In the genomic region with DNA sequence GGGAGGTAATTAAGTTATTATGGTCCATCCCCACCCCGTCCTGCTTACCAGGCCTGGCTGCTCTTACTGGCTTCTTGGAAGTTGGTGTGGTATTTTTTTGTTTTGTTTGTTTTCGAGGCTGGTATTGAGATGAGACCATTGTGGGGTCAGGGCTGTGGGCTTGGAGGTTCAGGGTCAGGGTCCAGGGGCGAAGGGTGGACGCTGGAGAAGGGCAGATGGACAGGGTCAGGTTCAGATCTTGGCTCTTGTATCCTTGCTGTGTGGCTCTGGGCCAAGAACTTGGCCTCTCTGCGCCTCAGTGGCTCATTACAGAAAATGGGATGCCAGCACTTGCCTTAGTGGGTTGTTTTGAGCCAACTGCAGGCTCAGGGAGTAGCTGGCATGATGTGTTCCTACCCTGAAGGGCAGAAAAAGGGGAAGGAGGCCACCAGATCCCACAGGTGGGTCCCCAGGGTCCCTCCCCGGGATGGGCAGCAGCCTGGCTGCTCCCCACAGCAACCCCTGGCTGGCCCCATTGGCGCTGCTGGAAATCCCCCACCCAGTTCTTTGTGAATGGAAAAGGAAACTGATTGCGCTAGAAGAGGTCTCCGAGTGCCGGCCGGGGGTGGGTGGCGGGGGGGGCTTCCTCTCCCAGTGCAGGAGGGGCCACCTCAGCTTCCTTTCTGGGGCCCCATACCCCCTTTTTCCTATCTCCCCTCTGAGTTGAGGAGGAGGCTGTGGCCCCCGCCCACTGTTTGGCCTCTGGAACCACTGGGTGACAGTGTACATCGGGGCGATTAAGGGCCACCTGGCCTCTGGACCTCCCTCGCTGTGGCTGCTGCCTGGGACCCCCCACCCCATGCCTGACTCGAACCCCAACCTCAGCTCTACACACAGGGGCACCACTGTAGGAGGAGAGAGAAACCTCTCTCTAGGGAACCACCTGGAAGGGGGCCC, we compare ENCODE assay signal across 8 cellular contexts. TPM values are rescaled to one million over a fixed set of nuclear protein-coding genes. Genes with fewer than 3 reads are reported as not detected.
DNase-seq lines count a peak whose midpoint lies in the region; ATAC-seq, FAIRE-seq and TF ChIP-seq lines count a peak whose summit lies in the region.

No MANE protein-coding gene starts in this region.

- peaks cover 46% of the 10 kb centered on the region for H4K20me1 ChIP-seq in DND-41 (ENCODE audit: insufficient read depth, low read length)

- 0 out of 2 replicates have a peak overlapping the region, but pooled peaks have one; percentile 42 for H3K27ac ChIP-seq in DND-41 (ENCODE audit: low read length)
- peak overlapping the region; percentile 9 to 53 (median 48) for H3K27ac ChIP-seq in body of pancreas
- no peak overlapping the region for H3K27ac ChIP-seq in trophoblast cell (ENCODE audit: low read depth, low read length)
- peak overlapping the region in 1 of 4 donors; percentile 33 for H3K27ac ChIP-seq in pancreas

- peaks cover 11% of the 10 kb centered on the region for H3K36me3 ChIP-seq in DND-41 (ENCODE audit: insufficient read depth, low read length)
- no peaks in the 10 kb centered on the region for H3K36me3 ChIP-seq in body of pancreas (replicated peaks in 1 of 2; ENCODE audit: insufficient read depth in 1 of 2, low read depth in 2 of 2)
- no peaks in the 10 kb centered on the region for H3K36me3 ChIP-seq in trophoblast cell (ENCODE audit: control insufficient read depth in 1 of 2, insufficient read depth in 2 of 2, low read length in 2 of 2)
- no peaks in the 10 kb centered on the region for H3K36me3 ChIP-seq in pancreas

- H3K4me3 ChIP-seq in DND-41 (ENCODE audit: low read depth in 1 of 2, low read length in 2 of 2) = no peak overlapping the region
- no peak overlapping the region for H3K4me3 ChIP-seq in body of pancreas
- no peak overlapping the region for H3K4me3 ChIP-seq in trophoblast cell (ENCODE audit: low read depth, low read length)
- H3K4me3 ChIP-seq in pancreas = no peak overlapping the region

- H2AK5ac ChIP-seq in trophoblast cell (ENCODE audit: low read length) = no peak overlapping the region

- ATAC-seq in DND-41 (ENCODE audit: insufficient read depth, low read depth) (no peak), body of pancreas (no peak), pancreas (no peak)

- no peak overlapping the region for H4K12ac ChIP-seq in trophoblast cell (ENCODE audit: low read depth, low read length)

- no peak overlapping the region for H3K4ac ChIP-seq in trophoblast cell (ENCODE audit: low read depth, low read length)

- H3K9me3 ChIP-seq in DND-41 (ENCODE audit: insufficient read depth, low read length, severe bottlenecking) (no peaks in the 10 kb centered on the region), body of pancreas (no peaks in the 10 kb centered on the region), trophoblast cell (ENCODE audit: insufficient read depth, low read depth, low read length) (peaks cover 2% of the 10 kb centered on the region), pancreas (no peaks in the 10 kb centered on the region)

- no peak overlapping the region for H4K91ac ChIP-seq in trophoblast cell (ENCODE audit: low read depth, low read length)

- no peak overlapping the region for H2BK5ac ChIP-seq in trophoblast cell (ENCODE audit: low read depth, low read length, poor library complexity)

- DNase-seq in DND-41 = no peak
- peak; percentile 41 to 75 (median 70) for DNase-seq in T-helper 1 cell
- DNase-seq in body of pancreas = no peak
- no peak for DNase-seq in trophoblast cell
- no peak for DNase-seq in SIG-M5 treated with dmso at 0.1 percent for 504 hours (lab: John Stamatoyannopoulos, UW; ENCODE audit: unreplicated experiment)
- DNase-seq in D721Med (ENCODE audit: insufficient read length, low spot score) = no peak
- DNase-seq in pancreas = no peak
- no peak for DNase-seq in DMS79 (lab: John Stamatoyannopoulos, UW)

- peaks cover 9% of the 10 kb centered on the region for H3K4me1 ChIP-seq in DND-41 (ENCODE audit: insufficient read depth, low read length)
- H3K4me1 ChIP-seq in body of pancreas = peaks cover 43% of the 10 kb centered on the region
- H3K4me1 ChIP-seq in trophoblast cell (ENCODE audit: control insufficient read depth in 1 of 2, insufficient read depth in 2 of 2, low read length in 2 of 2) = peaks cover 4 to 13% of the 10 kb centered on the region in 2 experiments
- peaks cover 18 to 39% (median 29%) of the 10 kb centered on the region in 3 donors for H3K4me1 ChIP-seq in pancreas

- no peak overlapping the region for H3K4me2 ChIP-seq in DND-41 (ENCODE audit: insufficient read depth, low read length)
- H3K4me2 ChIP-seq in trophoblast cell (ENCODE audit: low read length) = no peak overlapping the region

- intact Hi-C loops in body of pancreas (cut with DNase I) = no loop called here
- intact Hi-C loops in pancreas (cut with DNase I) = no loop called here

- no peak overlapping the region for H2BK120ac ChIP-seq in trophoblast cell (ENCODE audit: insufficient read depth, low read length, poor library complexity)

- no peaks in the 10 kb centered on the region for H3K79me1 ChIP-seq in trophoblast cell (ENCODE audit: low read length)

- WGBS in body of pancreas, 2 donors = 58 to 73% methylated on average over 15 to 17 of the region's 17 CpGs
- no CpG with 5 or more reads among the region's 17 CpGs for WGBS in trophoblast cell (ENCODE audit: extremely low coverage, insufficient coverage, insufficient read length)
- WGBS in pancreas, 2 donors = 76 to 78% methylated on average over 17 of the region's 17 CpGs

- no peak overlapping the region for H3K23ac ChIP-seq in trophoblast cell (ENCODE audit: low read length)

- TF ChIP-seq POLR2A in body of pancreas (IDR thresholded peaks at IDR 0.05) = no peak

- H3K79me2 ChIP-seq in DND-41 (ENCODE audit: insufficient read depth, low read length) (peaks cover 40% of the 10 kb centered on the region), trophoblast cell (ENCODE audit: control insufficient read depth, insufficient read depth, low read length, poor library complexity) (no peaks in the 10 kb centered on the region)

- no peak overlapping the region for H4K8ac ChIP-seq in trophoblast cell (ENCODE audit: low read depth, low read length)

- H3K27me3 ChIP-seq in DND-41 (ENCODE audit: insufficient read depth, low read length, poor library complexity) (no peaks in the 10 kb centered on the region), body of pancreas (no peaks in the 10 kb centered on the region), trophoblast cell (ENCODE audit: insufficient read depth, low read length) (no peaks in the 10 kb centered on the region), pancreas (no peaks in the 10 kb centered on the region)

- TF ChIP-seq CTCF in DND-41 (IDR thresholded peaks at IDR 0.05; ENCODE audit: borderline replicate concordance, extremely low read depth, low read length, poor library complexity, severe bottlenecking) (no peak), body of pancreas (IDR thresholded peaks at IDR 0.05) (no peak), D721Med (IDR thresholded peaks at IDR 0.05; ENCODE audit: insufficient read depth, missing control alignments) (no peak), pancreas (IDR thresholded peaks at IDR 0.05) (no peak)

- H3K9ac ChIP-seq in DND-41 (ENCODE audit: low read depth, low read length) (no peak overlapping the region), trophoblast cell (ENCODE audit: low read length) (no peak overlapping the region)

- FAIRE-seq in D721Med (lab: Jason Lieb, UNC) (no peak), pancreas (lab: Jason Lieb, UNC) (no peak)

- H3K14ac ChIP-seq in trophoblast cell (ENCODE audit: low read length) = peak overlapping the region; percentile 70

- H2AFZ ChIP-seq in DND-41 (ENCODE audit: low read depth, low read length) (no peak overlapping the region), trophoblast cell (ENCODE audit: insufficient read depth, low read length, poor library complexity) (no peak overlapping the region)

- H3K18ac ChIP-seq in trophoblast cell (ENCODE audit: low read length) = no peak overlapping the region

- no peak overlapping the region for H2BK12ac ChIP-seq in trophoblast cell (ENCODE audit: low read length)

RNA-seq across cellular contexts. Expression of gene SH2B3, which starts 25.0 kb away (rescaled TPM):
- 10 to 100 TPM; 23.1 to 41.9 TPM for total RNA-seq in body of pancreas
- polyA plus RNA-seq in trophoblast cell (2013) = 5.1 and 5.4 TPM in 2 replicates
- 10 to 100 TPM in 3 of 6 donors, 1 to 10 TPM in 3; 5.4 to 15.0 (median 9.3) TPM for total RNA-seq in pancreas
- 1 to 10 TPM; 2.8 to 4.1 TPM for polyA plus RNA-seq in pancreas

Comparison
In these comparisons a context has a peak if more than half of its experiments do, and no peak if none do; other contexts are left out.
1. DNase-seq: peak in T-helper 1 cell (5 of 5); none in DND-41 (single experiment), body of pancreas (0 of 4), trophoblast cell (0 of 2), SIG-M5 treated with dmso at 0.1 percent for 504 hours (single experiment), D721Med (single experiment), pancreas (0 of 6) and DMS79 (single experiment).